In the genomic region with DNA sequence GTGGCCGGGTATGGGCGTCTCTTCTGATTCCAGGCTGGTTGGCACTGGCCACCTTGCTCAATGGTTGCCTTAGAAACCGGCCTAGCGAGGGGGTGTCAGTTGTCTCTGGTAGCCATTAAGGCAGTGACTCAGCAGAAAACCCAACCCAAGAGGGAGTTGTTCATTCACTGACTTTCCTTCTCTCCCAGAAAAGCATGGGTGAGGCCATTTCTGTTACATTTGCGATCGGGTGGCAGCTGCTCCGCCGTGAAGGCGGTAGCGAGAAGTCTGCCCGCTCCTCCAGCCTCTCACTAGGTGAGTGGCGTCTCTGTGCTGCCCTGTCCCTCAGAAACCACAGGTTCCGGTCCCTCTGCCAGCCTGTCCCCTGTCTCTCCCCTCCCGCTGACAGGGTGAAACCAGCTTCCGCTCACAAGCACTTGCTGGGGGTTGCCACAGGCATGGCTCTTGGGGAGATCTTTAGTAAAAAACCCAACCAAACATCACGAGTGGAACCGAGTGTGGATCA, we compare ENCODE assay signal across 1 cellular context.
TF ChIP-seq lines count a peak whose summit lies in the region.

No MANE protein-coding gene starts in this region.

TF ChIP-seq in GM12878, 131 proteins besides CTCF, POLR2A, EP300 and RAD21 (continued from another document and continues in another):
- TF ChIP-seq, protein P1, sequence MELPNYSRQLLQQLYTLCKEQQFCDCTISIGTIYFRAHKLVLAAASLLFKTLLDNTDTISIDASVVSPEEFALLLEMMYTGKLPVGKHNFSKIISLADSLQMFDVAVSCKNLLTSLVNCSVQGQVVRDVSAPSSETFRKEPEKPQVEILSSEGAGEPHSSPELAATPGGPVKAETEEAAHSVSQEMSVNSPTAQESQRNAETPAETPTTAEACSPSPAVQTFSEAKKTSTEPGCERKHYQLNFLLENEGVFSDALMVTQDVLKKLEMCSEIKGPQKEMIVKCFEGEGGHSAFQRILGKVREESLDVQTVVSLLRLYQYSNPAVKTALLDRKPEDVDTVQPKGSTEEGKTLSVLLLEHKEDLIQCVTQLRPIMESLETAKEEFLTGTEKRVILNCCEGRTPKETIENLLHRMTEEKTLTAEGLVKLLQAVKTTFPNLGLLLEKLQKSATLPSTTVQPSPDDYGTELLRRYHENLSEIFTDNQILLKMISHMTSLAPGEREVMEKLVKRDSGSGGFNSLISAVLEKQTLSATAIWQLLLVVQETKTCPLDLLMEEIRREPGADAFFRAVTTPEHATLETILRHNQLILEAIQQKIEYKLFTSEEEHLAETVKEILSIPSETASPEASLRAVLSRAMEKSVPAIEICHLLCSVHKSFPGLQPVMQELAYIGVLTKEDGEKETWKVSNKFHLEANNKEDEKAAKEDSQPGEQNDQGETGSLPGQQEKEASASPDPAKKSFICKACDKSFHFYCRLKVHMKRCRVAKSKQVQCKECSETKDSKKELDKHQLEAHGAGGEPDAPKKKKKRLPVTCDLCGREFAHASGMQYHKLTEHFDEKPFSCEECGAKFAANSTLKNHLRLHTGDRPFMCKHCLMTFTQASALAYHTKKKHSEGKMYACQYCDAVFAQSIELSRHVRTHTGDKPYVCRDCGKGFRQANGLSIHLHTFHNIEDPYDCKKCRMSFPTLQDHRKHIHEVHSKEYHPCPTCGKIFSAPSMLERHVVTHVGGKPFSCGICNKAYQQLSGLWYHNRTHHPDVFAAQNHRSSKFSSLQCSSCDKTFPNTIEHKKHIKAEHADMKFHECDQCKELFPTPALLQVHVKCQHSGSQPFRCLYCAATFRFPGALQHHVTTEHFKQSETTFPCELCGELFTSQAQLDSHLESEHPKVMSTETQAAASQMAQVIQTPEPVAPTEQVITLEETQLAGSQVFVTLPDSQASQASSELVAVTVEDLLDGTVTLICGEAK (IDR thresholded peaks at IDR 0.05; ENCODE audit: borderline replicate concordance): peak; percentile 49; the same call in 1 of the 2 replicates
- TF ChIP-seq SPI1 (IDR thresholded peaks at IDR 0.05; ENCODE audit: borderline replicate concordance, insufficient read depth, low read depth, low read length) (no peak), CBFB (IDR thresholded peaks at IDR 0.05; ENCODE audit: low read depth) (0 out of 2 replicates have a peak, but pooled peaks have one; percentile 23), PAX5 (IDR thresholded peaks at IDR 0.05; ENCODE audit: borderline replicate concordance, low read depth, low read length) (no peak), PAX8 (IDR thresholded peaks at IDR 0.05) (no peak), MTA2 (IDR thresholded peaks at IDR 0.05; ENCODE audit: low read depth) (no peak), SP1 (IDR thresholded peaks at IDR 0.05; ENCODE audit: low read depth, low read length) (no peak), ZNF622 (IDR thresholded peaks at IDR 0.05) (no peak), ZNF24 (IDR thresholded peaks at IDR 0.05) (no peak), POLR2AphosphoS5 (IDR thresholded peaks at IDR 0.05; ENCODE audit: low read length) (no peak), TCF12 (IDR thresholded peaks at IDR 0.05; ENCODE audit: low read depth, low read length) (no peak), BCL11A (IDR thresholded peaks at IDR 0.05; ENCODE audit: low read depth, low read length) (no peak), STAT1 (conservative IDR thresholded peaks at IDR 0.05) (no peak), NRF1 (conservative IDR thresholded peaks at IDR 0.05; ENCODE audit: low read depth, low read length) (no peak), HDGF (IDR thresholded peaks at IDR 0.05) (no peak), NBN (IDR thresholded peaks at IDR 0.05) (no peak), CHD1 (IDR thresholded peaks at IDR 0.05; ENCODE audit: low read depth, low read length) (no peak), POLR2AphosphoS2 (IDR thresholded peaks at IDR 0.05; ENCODE audit: low read depth, low read length) (no peak), SREBF2 (IDR thresholded peaks at IDR 0.05; ENCODE audit: low read length) (no peak), CBX5 (IDR thresholded peaks at IDR 0.05; ENCODE audit: low read depth) (no peak), CREB1 (IDR thresholded peaks at IDR 0.05; ENCODE audit: low read depth) (no peak), RB1 (IDR thresholded peaks at IDR 0.05; ENCODE audit: borderline replicate concordance) (no peak), IKZF1 (conservative IDR thresholded peaks at IDR 0.05) (peak; percentile 35; the same call in 1 of the 2 replicates), TAF1 (IDR thresholded peaks at IDR 0.05; ENCODE audit: borderline replicate concordance, low read depth, low read length) (no peak), ZBED1 (IDR thresholded peaks at IDR 0.05; ENCODE audit: borderline replicate concordance) (no peak), EGR1 (IDR thresholded peaks at IDR 0.05; ENCODE audit: borderline replicate concordance in 1 of 2, low read depth in 2 of 2, low read length in 2 of 2) (no peak), NR2F1 (conservative IDR thresholded peaks at IDR 0.05) (no peak), CHD2 (IDR thresholded peaks at IDR 0.05; ENCODE audit: borderline replicate concordance, low read depth, low read length) (no peak), STAT3 (IDR thresholded peaks at IDR 0.05; ENCODE audit: low read depth, low read length) (no peak), SMC3 (IDR thresholded peaks at IDR 0.05; ENCODE audit: borderline replicate concordance, low read length) (no peak)
- TF ChIP-seq, protein P2, sequence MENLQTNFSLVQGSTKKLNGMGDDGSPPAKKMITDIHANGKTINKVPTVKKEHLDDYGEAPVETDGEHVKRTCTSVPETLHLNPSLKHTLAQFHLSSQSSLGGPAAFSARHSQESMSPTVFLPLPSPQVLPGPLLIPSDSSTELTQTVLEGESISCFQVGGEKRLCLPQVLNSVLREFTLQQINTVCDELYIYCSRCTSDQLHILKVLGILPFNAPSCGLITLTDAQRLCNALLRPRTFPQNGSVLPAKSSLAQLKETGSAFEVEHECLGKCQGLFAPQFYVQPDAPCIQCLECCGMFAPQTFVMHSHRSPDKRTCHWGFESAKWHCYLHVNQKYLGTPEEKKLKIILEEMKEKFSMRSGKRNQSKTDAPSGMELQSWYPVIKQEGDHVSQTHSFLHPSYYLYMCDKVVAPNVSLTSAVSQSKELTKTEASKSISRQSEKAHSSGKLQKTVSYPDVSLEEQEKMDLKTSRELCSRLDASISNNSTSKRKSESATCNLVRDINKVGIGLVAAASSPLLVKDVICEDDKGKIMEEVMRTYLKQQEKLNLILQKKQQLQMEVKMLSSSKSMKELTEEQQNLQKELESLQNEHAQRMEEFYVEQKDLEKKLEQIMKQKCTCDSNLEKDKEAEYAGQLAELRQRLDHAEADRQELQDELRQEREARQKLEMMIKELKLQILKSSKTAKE (IDR thresholded peaks at IDR 0.05; ENCODE audit: low read depth, poor library complexity, severe bottlenecking): no peak
- TF ChIP-seq, protein P3, sequence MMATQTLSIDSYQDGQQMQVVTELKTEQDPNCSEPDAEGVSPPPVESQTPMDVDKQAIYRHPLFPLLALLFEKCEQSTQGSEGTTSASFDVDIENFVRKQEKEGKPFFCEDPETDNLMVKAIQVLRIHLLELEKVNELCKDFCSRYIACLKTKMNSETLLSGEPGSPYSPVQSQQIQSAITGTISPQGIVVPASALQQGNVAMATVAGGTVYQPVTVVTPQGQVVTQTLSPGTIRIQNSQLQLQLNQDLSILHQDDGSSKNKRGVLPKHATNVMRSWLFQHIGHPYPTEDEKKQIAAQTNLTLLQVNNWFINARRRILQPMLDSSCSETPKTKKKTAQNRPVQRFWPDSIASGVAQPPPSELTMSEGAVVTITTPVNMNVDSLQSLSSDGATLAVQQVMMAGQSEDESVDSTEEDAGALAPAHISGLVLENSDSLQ (IDR thresholded peaks at IDR 0.05): peak; percentile 68; the same call in 1 of the 2 replicates
- TF ChIP-seq, protein P4, sequence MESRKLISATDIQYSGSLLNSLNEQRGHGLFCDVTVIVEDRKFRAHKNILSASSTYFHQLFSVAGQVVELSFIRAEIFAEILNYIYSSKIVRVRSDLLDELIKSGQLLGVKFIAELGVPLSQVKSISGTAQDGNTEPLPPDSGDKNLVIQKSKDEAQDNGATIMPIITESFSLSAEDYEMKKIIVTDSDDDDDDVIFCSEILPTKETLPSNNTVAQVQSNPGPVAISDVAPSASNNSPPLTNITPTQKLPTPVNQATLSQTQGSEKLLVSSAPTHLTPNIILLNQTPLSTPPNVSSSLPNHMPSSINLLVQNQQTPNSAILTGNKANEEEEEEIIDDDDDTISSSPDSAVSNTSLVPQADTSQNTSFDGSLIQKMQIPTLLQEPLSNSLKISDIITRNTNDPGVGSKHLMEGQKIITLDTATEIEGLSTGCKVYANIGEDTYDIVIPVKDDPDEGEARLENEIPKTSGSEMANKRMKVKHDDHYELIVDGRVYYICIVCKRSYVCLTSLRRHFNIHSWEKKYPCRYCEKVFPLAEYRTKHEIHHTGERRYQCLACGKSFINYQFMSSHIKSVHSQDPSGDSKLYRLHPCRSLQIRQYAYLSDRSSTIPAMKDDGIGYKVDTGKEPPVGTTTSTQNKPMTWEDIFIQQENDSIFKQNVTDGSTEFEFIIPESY (IDR thresholded peaks at IDR 0.05): no peak
- TF ChIP-seq, protein P5, sequence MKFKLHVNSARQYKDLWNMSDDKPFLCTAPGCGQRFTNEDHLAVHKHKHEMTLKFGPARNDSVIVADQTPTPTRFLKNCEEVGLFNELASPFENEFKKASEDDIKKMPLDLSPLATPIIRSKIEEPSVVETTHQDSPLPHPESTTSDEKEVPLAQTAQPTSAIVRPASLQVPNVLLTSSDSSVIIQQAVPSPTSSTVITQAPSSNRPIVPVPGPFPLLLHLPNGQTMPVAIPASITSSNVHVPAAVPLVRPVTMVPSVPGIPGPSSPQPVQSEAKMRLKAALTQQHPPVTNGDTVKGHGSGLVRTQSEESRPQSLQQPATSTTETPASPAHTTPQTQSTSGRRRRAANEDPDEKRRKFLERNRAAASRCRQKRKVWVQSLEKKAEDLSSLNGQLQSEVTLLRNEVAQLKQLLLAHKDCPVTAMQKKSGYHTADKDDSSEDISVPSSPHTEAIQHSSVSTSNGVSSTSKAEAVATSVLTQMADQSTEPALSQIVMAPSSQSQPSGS (IDR thresholded peaks at IDR 0.05; ENCODE audit: low read length): no peak
- TF ChIP-seq, protein P6, sequence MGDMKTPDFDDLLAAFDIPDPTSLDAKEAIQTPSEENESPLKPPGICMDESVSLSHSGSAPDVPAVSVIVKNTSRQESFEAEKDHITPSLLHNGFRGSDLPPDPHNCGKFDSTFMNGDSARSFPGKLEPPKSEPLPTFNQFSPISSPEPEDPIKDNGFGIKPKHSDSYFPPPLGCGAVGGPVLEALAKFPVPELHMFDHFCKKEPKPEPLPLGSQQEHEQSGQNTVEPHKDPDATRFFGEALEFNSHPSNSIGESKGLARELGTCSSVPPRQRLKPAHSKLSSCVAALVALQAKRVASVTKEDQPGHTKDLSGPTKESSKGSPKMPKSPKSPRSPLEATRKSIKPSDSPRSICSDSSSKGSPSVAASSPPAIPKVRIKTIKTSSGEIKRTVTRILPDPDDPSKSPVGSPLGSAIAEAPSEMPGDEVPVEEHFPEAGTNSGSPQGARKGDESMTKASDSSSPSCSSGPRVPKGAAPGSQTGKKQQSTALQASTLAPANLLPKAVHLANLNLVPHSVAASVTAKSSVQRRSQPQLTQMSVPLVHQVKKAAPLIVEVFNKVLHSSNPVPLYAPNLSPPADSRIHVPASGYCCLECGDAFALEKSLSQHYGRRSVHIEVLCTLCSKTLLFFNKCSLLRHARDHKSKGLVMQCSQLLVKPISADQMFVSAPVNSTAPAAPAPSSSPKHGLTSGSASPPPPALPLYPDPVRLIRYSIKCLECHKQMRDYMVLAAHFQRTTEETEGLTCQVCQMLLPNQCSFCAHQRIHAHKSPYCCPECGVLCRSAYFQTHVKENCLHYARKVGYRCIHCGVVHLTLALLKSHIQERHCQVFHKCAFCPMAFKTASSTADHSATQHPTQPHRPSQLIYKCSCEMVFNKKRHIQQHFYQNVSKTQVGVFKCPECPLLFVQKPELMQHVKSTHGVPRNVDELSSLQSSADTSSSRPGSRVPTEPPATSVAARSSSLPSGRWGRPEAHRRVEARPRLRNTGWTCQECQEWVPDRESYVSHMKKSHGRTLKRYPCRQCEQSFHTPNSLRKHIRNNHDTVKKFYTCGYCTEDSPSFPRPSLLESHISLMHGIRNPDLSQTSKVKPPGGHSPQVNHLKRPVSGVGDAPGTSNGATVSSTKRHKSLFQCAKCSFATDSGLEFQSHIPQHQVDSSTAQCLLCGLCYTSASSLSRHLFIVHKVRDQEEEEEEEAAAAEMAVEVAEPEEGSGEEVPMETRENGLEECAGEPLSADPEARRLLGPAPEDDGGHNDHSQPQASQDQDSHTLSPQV (IDR thresholded peaks at IDR 0.05): peak; percentile 96
- TF ChIP-seq, protein P7, sequence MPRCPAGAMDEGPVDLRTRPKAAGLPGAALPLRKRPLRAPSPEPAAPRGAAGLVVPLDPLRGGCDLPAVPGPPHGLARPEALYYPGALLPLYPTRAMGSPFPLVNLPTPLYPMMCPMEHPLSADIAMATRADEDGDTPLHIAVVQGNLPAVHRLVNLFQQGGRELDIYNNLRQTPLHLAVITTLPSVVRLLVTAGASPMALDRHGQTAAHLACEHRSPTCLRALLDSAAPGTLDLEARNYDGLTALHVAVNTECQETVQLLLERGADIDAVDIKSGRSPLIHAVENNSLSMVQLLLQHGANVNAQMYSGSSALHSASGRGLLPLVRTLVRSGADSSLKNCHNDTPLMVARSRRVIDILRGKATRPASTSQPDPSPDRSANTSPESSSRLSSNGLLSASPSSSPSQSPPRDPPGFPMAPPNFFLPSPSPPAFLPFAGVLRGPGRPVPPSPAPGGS (IDR thresholded peaks at IDR 0.05; ENCODE audit: borderline replicate concordance, insufficient read depth, low read depth, low read length, poor library complexity, severe bottlenecking): no peak
- TF ChIP-seq, protein P8, sequence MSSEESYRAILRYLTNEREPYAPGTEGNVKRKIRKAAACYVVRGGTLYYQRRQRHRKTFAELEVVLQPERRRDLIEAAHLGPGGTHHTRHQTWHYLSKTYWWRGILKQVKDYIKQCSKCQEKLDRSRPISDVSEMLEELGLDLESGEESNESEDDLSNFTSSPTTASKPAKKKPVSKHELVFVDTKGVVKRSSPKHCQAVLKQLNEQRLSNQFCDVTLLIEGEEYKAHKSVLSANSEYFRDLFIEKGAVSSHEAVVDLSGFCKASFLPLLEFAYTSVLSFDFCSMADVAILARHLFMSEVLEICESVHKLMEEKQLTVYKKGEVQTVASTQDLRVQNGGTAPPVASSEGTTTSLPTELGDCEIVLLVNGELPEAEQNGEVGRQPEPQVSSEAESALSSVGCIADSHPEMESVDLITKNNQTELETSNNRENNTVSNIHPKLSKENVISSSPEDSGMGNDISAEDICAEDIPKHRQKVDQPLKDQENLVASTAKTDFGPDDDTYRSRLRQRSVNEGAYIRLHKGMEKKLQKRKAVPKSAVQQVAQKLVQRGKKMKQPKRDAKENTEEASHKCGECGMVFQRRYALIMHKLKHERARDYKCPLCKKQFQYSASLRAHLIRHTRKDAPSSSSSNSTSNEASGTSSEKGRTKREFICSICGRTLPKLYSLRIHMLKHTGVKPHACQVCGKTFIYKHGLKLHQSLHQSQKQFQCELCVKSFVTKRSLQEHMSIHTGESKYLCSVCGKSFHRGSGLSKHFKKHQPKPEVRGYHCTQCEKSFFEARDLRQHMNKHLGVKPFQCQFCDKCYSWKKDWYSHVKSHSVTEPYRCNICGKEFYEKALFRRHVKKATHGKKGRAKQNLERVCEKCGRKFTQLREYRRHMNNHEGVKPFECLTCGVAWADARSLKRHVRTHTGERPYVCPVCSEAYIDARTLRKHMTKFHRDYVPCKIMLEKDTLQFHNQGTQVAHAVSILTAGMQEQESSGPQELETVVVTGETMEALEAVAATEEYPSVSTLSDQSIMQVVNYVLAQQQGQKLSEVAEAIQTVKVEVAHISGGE (CRISPR knock-in tag; IDR thresholded peaks at IDR 0.05): no peak
